Comparison of ENCODE assay signal across 8 cellular contexts in genomic region chr11:101914349-101914736, GRCh38. TPM values are rescaled to one million over a fixed set of nuclear protein-coding genes. Genes with fewer than 3 reads are reported as not detected.
DNase-seq lines count a peak whose midpoint lies in the region; ATAC-seq lines count a peak whose summit lies in the region.

No MANE protein-coding gene starts in this region.

- peak overlapping the region; percentile 65; the same call in 1 of the 2 replicates for H3K4me3 ChIP-seq in iPS-18c (ENCODE audit: insufficient read depth, low read depth, low read length)

- no peaks in the 10 kb centered on the region for H3K9me3 ChIP-seq in iPS-18c (ENCODE audit: control insufficient read depth, insufficient read depth, low read length)

- H3K4me3 Mint-ChIP-seq in activated CD4-positive, alpha-beta T cell treated with anti-CD3 and anti-CD28 coated beads for 36 hours = peak overlapping the region; percentile 86

- POLR2A ChIA-PET in activated CD4-positive, alpha-beta T cell treated with anti-CD3 and anti-CD28 coated beads for 36 hours (lab: Charles Lee) = no interaction called here

- no peak for ATAC-seq in activated CD4-positive, alpha-beta T cell treated with anti-CD3 and anti-CD28 coated beads for 36 hours

- H3K27ac Mint-ChIP-seq in activated CD4-positive, alpha-beta T cell treated with anti-CD3 and anti-CD28 coated beads for 36 hours = peak overlapping the region; percentile 86

- 5 to 10% (median 9%) methylated on average over 6 of the region's 6 CpGs for WGBS in adipose tissue, 3 donors

- CTCF ChIA-PET in activated CD4-positive, alpha-beta T cell treated with anti-CD3 and anti-CD28 coated beads for 36 hours (lab: Charles Lee) = interaction anchor here (0.6 to 1.2 kb wide), 6 partner anchors 7 to 830 kb away, joined by 3 to 5 read pairs (median 4); no protein-coding TSS in a partner anchor

- no peak for DNase-seq in activated CD4-positive, alpha-beta T cell treated with anti-CD3 and anti-CD28 coated beads for 36 hours
- no peak for DNase-seq in activated CD4-positive, alpha-beta T cell treated with anti-CD3 and anti-CD28 coated beads, Interleukin-2, amount 50 U/mL, for 1 hour
- DNase-seq in substantia nigra (lab: John Stamatoyannopoulos, UW) (no peak), NCI-H1417 treated with DMSO at 0.1 percent for 48 hours (lab: John Stamatoyannopoulos, UW) (no peak), RKO (ENCODE audit: low spot score) (no peak)
- DNase-seq in stimulated activated CD8-positive, alpha-beta memory T cell treated with anti-CD3 and anti-CD28 coated beads, Interleukin-4, amount 100 ng/mL, for 48 hours = no peak

- peaks cover 16% of the 10 kb centered on the region for H3K4me1 Mint-ChIP-seq in activated CD4-positive, alpha-beta T cell treated with anti-CD3 and anti-CD28 coated beads for 36 hours

- no peaks in the 10 kb centered on the region for H3K36me3 Mint-ChIP-seq in activated CD4-positive, alpha-beta T cell treated with anti-CD3 and anti-CD28 coated beads for 36 hours (ENCODE audit: low read depth)

- intact Hi-C loops in activated CD4-positive, alpha-beta T cell treated with anti-CD3 and anti-CD28 coated beads for 36 hours (cut with DNase I, micrococcal nuclease) = loop anchor here (2.0 to 10.0 kb wide), 3 partner anchors 90 to 432 kb away; partner anchors contain the start of genes BIRC2 (in 1 of the 2) and YAP1 (in 1 of the 2)

- peaks cover 2% of the 10 kb centered on the region for H3K27me3 Mint-ChIP-seq in activated CD4-positive, alpha-beta T cell treated with anti-CD3 and anti-CD28 coated beads for 36 hours

- H3K9me3 Mint-ChIP-seq in activated CD4-positive, alpha-beta T cell treated with anti-CD3 and anti-CD28 coated beads for 36 hours (ENCODE audit: low read depth) = no peaks in the 10 kb centered on the region

- H3K27ac ChIP-seq in adipose tissue (ENCODE audit: low read depth, low read length) = peak overlapping the region; percentile 54
- H3K27ac ChIP-seq in substantia nigra (ENCODE audit: low read depth, low read length, poor library complexity, severe bottlenecking) = peak overlapping the region; percentile 73

RNA-seq across cellular contexts. Expression of gene CEP126, which starts 0.5 kb away (rescaled TPM):
- 1 to 10 TPM; 1.3 to 2.0 TPM for total RNA-seq in activated CD4-positive, alpha-beta T cell treated with anti-CD3 and anti-CD28 coated beads for 36 hours
- 1 to 10 TPM in 2 of 3 donors, under 1 TPM in 1; 0.70 to 6.7 (median 2.5) TPM for polyA plus RNA-seq in adipose tissue

RNA-seq across cellular contexts. Expression of gene ANGPTL5, which starts 2.0 kb away (rescaled TPM):
- total RNA-seq in activated CD4-positive, alpha-beta T cell treated with anti-CD3 and anti-CD28 coated beads for 36 hours = not detected
- polyA plus RNA-seq in adipose tissue = 1 to 10 TPM in 1 of 3 donors, under 1 TPM in 1, not detected in 1; 0.73 to 2.1 TPM
